Comparison of ENCODE assay signal across 15 cellular contexts in the genomic region with DNA sequence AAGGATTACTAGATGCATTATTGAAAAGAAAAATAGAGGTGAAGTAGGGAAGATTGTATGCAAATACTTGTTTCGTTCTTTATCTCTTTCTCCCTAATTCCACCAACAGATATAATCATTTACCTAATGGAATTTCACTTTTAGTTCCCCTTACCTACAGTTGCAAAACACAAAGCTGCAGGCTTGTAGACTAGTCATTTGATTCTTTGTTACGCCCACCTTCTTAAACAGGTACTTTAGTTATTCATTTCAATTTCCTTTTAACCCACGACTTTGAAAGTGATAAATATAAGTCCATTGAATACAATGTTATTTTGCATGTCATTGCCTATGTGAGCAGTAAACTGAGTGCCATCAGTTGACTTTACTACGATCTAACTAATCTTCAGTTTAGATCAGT.
DNase-seq lines count a peak whose midpoint lies in the region; ATAC-seq and FAIRE-seq lines count a peak whose summit lies in the region.
"Had no signal": no experiment of that assay in that cellular context is flagged by ENCODE, and none has a peak within 500 bp of the region (broad histone marks: within the 10 kb centered on the region; RNA-seq: fewer than 3 reads in every experiment).

No MANE protein-coding gene starts in this region.

- ATAC-seq in GM18861 (IDR thresholded peaks at IDR 0.05; ENCODE audit: unreplicated experiment): peak; percentile 96
- ATAC-seq in GM19468 (IDR thresholded peaks at IDR 0.05; ENCODE audit: extremely low read depth, unreplicated experiment): peak; percentile 69
- ATAC-seq in HG02884 (IDR thresholded peaks at IDR 0.05; ENCODE audit: unreplicated experiment): peak; percentile 93
- peak; percentile 92 for ATAC-seq in HG03558 (IDR thresholded peaks at IDR 0.05; ENCODE audit: extremely low read depth, unreplicated experiment)
- ATAC-seq: gastrocnemius medialis, HepG2, mucosa of descending colon had no signal

- DNase-seq in RKO (ENCODE audit: low spot score) (no peak), urothelium cell line (ENCODE audit: low spot score) (no peak)
- no peak for DNase-seq in stimulated activated CD8-positive, alpha-beta memory T cell treated with anti-CD3 and anti-CD28 coated beads, Interleukin-4, amount 100 ng/mL, for 48 hours
- no peak for DNase-seq in stimulated activated CD4-positive, alpha-beta T cell treated with anti-CD3 and anti-CD28 coated beads, Interleukin-4, amount 100 ng/mL, for 4 hours
- DNase-seq: gastrocnemius medialis, mucosa of descending colon, NCI-H1436, NCI-H82 had no signal

- no peak for FAIRE-seq in urothelium cell line (lab: Jason Lieb, UNC)
- FAIRE-seq: G401.6, HepG2, keratinocyte had no signal
